ENCODE assay signal across 18 cellular contexts in genomic region chr5:56433039-56433438, GRCh38.
"Had no signal": no experiment of that assay in that cellular context is flagged by ENCODE, and none has a peak within 500 bp of the region (broad histone marks: within the 10 kb centered on the region; RNA-seq: fewer than 3 reads in every experiment).

No MANE protein-coding gene starts in this region.

- H3K27ac Mint-ChIP-seq: immature natural killer cell; naive thymus-derived CD4-positive, alpha-beta T cell had no signal

- H3K9me3 ChIP-seq: colonic mucosa, esophagus muscularis mucosa, gastroesophageal sphincter, heart left ventricle, lower lobe of right lung had no signal

- H3K4me1 Mint-ChIP-seq: immature natural killer cell had no signal

- H3K79me2 ChIP-seq: hepatocyte had no signal

- ATAC-seq: foreskin keratinocyte; gastroesophageal sphincter; heart left ventricle; left cardiac atrium; left lung; left ventricle myocardium superior; lower lobe of right lung; naive thymus-derived CD4-positive, alpha-beta T cell had no signal

- H3K4me3 ChIP-seq: colonic mucosa, dorsolateral prefrontal cortex, esophagus muscularis mucosa, gastroesophageal sphincter, heart left ventricle, hepatocyte, left lung, lower lobe of right lung had no signal

- H3K27me3 ChIP-seq: colonic mucosa, esophagus muscularis mucosa, foreskin keratinocyte, gastroesophageal sphincter, heart left ventricle, hepatocyte, left lung had no signal

- H3K4me3 Mint-ChIP-seq: immature natural killer cell; naive thymus-derived CD4-positive, alpha-beta T cell had no signal

- H3K27ac ChIP-seq: colonic mucosa, dorsolateral prefrontal cortex, esophagus muscularis mucosa, foreskin keratinocyte, gastroesophageal sphincter, heart left ventricle, hepatocyte, left lung, lower lobe of right lung had no signal

- H3K36me3 ChIP-seq: colonic mucosa, esophagus muscularis mucosa, gastroesophageal sphincter, heart left ventricle, left lung, lower lobe of right lung had no signal

- H2AFZ ChIP-seq: hepatocyte had no signal

- H3K4me2 ChIP-seq: hepatocyte had no signal

- H3K4me1 ChIP-seq: colonic mucosa, foreskin keratinocyte, gastroesophageal sphincter, left lung, lower lobe of right lung had no signal

- H3K36me3 Mint-ChIP-seq: immature natural killer cell had no signal

- DNase-seq: colonic mucosa; dermis blood vessel endothelial cell; dorsolateral prefrontal cortex; effector CD4-positive, alpha-beta T cell; effector memory CD4-positive, alpha-beta T cell; foreskin keratinocyte; heart left ventricle; hypothalamus; immature natural killer cell; left cardiac atrium; left lung; left ventricle myocardium superior; lower lobe of right lung; midbrain; naive thymus-derived CD4-positive, alpha-beta T cell had no signal
